In genomic region chr9:107547772-107548297, GRCh38 we compare ENCODE assay signal across 15 cellular contexts. TPM values are rescaled to one million over a fixed set of nuclear protein-coding genes. Genes with fewer than 3 reads are reported as not detected.
DNase-seq lines count a peak whose midpoint lies in the region; ATAC-seq and TF ChIP-seq lines count a peak whose summit lies in the region.
"Had no signal": no experiment of that assay in that cellular context is flagged by ENCODE, and none has a peak within 500 bp of the region (broad histone marks: within the 10 kb centered on the region; RNA-seq: fewer than 3 reads in every experiment).

No MANE protein-coding gene starts in this region.

- peaks cover 23% of the 10 kb centered on the region for H3K4me1 Mint-ChIP-seq in MCF 10A (ENCODE audit: insufficient read depth, unreplicated experiment)
- peaks cover 26% of the 10 kb centered on the region for H3K4me1 Mint-ChIP-seq in dendritic cell treated with granulocyte-macrophage colony-stimulating factor and Interleukin-4, amounts not matched to agents 40 ng/mL and 50 ng/mL, for 4 days (ENCODE audit: low read depth)
- H3K4me1 Mint-ChIP-seq: activated naive CD8-positive, alpha-beta T cell treated with anti-CD3 and anti-CD28 coated beads, Interleukin-2, amount 10 ng/mL, durations not matched to agents 7 days and 5 days had no signal

- H3K27ac ChIP-seq in breast epithelium (peak overlapping the region in 1 of 2 donors; percentile 70), lower lobe of right lung (peak overlapping the region; percentile 64), vagina (peak overlapping the region; percentile 78)

- H3K4me1 ChIP-seq in breast epithelium (no peaks in the 10 kb centered on the region), lower lobe of right lung (peaks cover 21% of the 10 kb centered on the region), vagina (peaks cover 18% of the 10 kb centered on the region)

- no peaks in the 10 kb centered on the region for H3K9me3 Mint-ChIP-seq in MCF 10A (ENCODE audit: unreplicated experiment)
- no peaks in the 10 kb centered on the region for H3K9me3 Mint-ChIP-seq in dendritic cell treated with granulocyte-macrophage colony-stimulating factor and Interleukin-4, amounts not matched to agents 40 ng/mL and 50 ng/mL, for 4 days
- H3K9me3 Mint-ChIP-seq: activated naive CD8-positive, alpha-beta T cell treated with anti-CD3 and anti-CD28 coated beads, Interleukin-2, amount 10 ng/mL, durations not matched to agents 7 days and 5 days had no signal

- no peaks in the 10 kb centered on the region for H3K36me3 ChIP-seq in breast epithelium
- no peaks in the 10 kb centered on the region for H3K36me3 ChIP-seq in lower lobe of right lung
- no peaks in the 10 kb centered on the region for H3K36me3 ChIP-seq in vagina
- H3K36me3 ChIP-seq: thyroid gland had no signal

- no peak overlapping the region for H3K4me3 Mint-ChIP-seq in MCF 10A (ENCODE audit: unreplicated experiment)
- H3K4me3 Mint-ChIP-seq in dendritic cell treated with granulocyte-macrophage colony-stimulating factor and Interleukin-4, amounts not matched to agents 40 ng/mL and 50 ng/mL, for 4 days, result no peak overlapping the region
- H3K4me3 Mint-ChIP-seq: activated naive CD8-positive, alpha-beta T cell treated with anti-CD3 and anti-CD28 coated beads, Interleukin-2, amount 10 ng/mL, durations not matched to agents 7 days and 5 days had no signal

- no peak for TF ChIP-seq POLR2A in breast epithelium (IDR thresholded peaks at IDR 0.05)
- TF ChIP-seq POLR2A in vagina (IDR thresholded peaks at IDR 0.05), result no peak

- H3K4me3 ChIP-seq in breast epithelium (peak overlapping the region in 1 of 3 donors; percentile 16), lower lobe of right lung (no peak overlapping the region), vagina (no peak overlapping the region)
- H3K4me3 ChIP-seq: thyroid gland had no signal

- H3K36me3 Mint-ChIP-seq in MCF 10A (ENCODE audit: insufficient read depth, unreplicated experiment), result no peaks in the 10 kb centered on the region
- H3K36me3 Mint-ChIP-seq in dendritic cell treated with granulocyte-macrophage colony-stimulating factor and Interleukin-4, amounts not matched to agents 40 ng/mL and 50 ng/mL, for 4 days (ENCODE audit: low read depth), result no peaks in the 10 kb centered on the region
- H3K36me3 Mint-ChIP-seq: activated naive CD8-positive, alpha-beta T cell treated with anti-CD3 and anti-CD28 coated beads, Interleukin-2, amount 10 ng/mL, durations not matched to agents 7 days and 5 days had no signal

- intact Hi-C loops in MCF 10A (cut with micrococcal nuclease), result loop anchor here (1.0 to 5.0 kb wide), 2 partner anchors 58 to 204 kb away; no protein-coding TSS in a partner anchor
- intact Hi-C loops in breast epithelium (cut with DNase I; ENCODE audit: low total_unique reads), result no loop called here
- intact Hi-C loops in dendritic cell treated with granulocyte-macrophage colony-stimulating factor and Interleukin-4, amounts not matched to agents 40 ng/mL and 50 ng/mL, for 4 days (cut with micrococcal nuclease), result loop anchor here (5.0 kb wide), 1 partner anchor 51 kb away; no protein-coding TSS in a partner anchor
- intact Hi-C loops in lower lobe of right lung (cut with DNase I), result no loop called here
- intact Hi-C loops in vagina (cut with DNase I), result no loop called here

- no peaks in the 10 kb centered on the region for H3K27me3 ChIP-seq in breast epithelium
- no peaks in the 10 kb centered on the region for H3K27me3 ChIP-seq in lower lobe of right lung (ENCODE audit: low read depth)
- H3K27me3 ChIP-seq in vagina, result no peaks in the 10 kb centered on the region
- H3K27me3 ChIP-seq: thyroid gland had no signal

- DNase-seq in MCF 10A (ENCODE audit: unreplicated experiment) (no peak), breast epithelium (ENCODE audit: low spot score in 2 of 2) (no peak), lower lobe of right lung (no peak), vagina (ENCODE audit: extremely low spot score in 2 of 2) (no peak), middle frontal gyrus (ENCODE audit: extremely low spot score, low spot score) (no peak), NCI-H526 treated with DMSO at 0.1 percent for 48 hours (lab: John Stamatoyannopoulos, UW) (no peak)
- no peak for DNase-seq in stimulated activated CD4-positive, alpha-beta T cell treated with anti-CD3 and anti-CD28 coated beads, Interleukin-1b, Interleukin-23, amount 100 ng/mL, for 48 hours
- DNase-seq: activated CD8-positive, alpha-beta memory T cell treated with anti-CD3 and anti-CD28 coated beads for 24 hours; activated naive CD8-positive, alpha-beta T cell treated with anti-CD3 and anti-CD28 coated beads, Interleukin-2, amount 10 ng/mL, durations not matched to agents 7 days and 5 days; hippocampal formation; KG1; NCI-H2081; T-helper 2 cell; thyroid gland had no signal

- no peaks in the 10 kb centered on the region for H3K9me3 ChIP-seq in breast epithelium
- H3K9me3 ChIP-seq in lower lobe of right lung, result no peaks in the 10 kb centered on the region
- no peaks in the 10 kb centered on the region for H3K9me3 ChIP-seq in vagina
- H3K9me3 ChIP-seq: thyroid gland had no signal

- CTCF ChIA-PET in MCF 10A (lab: Yijun Ruan, JAX), result no interaction called here

- no peaks in the 10 kb centered on the region for H3K27me3 Mint-ChIP-seq in MCF 10A (ENCODE audit: insufficient read depth, unreplicated experiment)
- H3K27me3 Mint-ChIP-seq in dendritic cell treated with granulocyte-macrophage colony-stimulating factor and Interleukin-4, amounts not matched to agents 40 ng/mL and 50 ng/mL, for 4 days, result no peaks in the 10 kb centered on the region
- H3K27me3 Mint-ChIP-seq: activated naive CD8-positive, alpha-beta T cell treated with anti-CD3 and anti-CD28 coated beads, Interleukin-2, amount 10 ng/mL, durations not matched to agents 7 days and 5 days had no signal

- POLR2A ChIA-PET in MCF 10A (lab: Yijun Ruan, JAX), result interaction anchor here (1.3 to 1.4 kb wide), 2 partner anchors 10 to 186 kb away, joined by 3 to 5 read pairs; no protein-coding TSS in a partner anchor

- H3K27ac Mint-ChIP-seq in MCF 10A (ENCODE audit: low read depth, unreplicated experiment), result peak overlapping the region; percentile 90
- H3K27ac Mint-ChIP-seq in dendritic cell treated with granulocyte-macrophage colony-stimulating factor and Interleukin-4, amounts not matched to agents 40 ng/mL and 50 ng/mL, for 4 days, result peak overlapping the region; percentile 82
- H3K27ac Mint-ChIP-seq: activated naive CD8-positive, alpha-beta T cell treated with anti-CD3 and anti-CD28 coated beads, Interleukin-2, amount 10 ng/mL, durations not matched to agents 7 days and 5 days had no signal

- ATAC-seq in lower lobe of right lung, result peak in 1 of 2 donors; percentile 7

- TF ChIP-seq CTCF in MCF 10A (IDR thresholded peaks at IDR 0.05; ENCODE audit: unreplicated experiment) (no peak), breast epithelium (IDR thresholded peaks at IDR 0.05) (no peak), lower lobe of right lung (IDR thresholded peaks at IDR 0.05) (no peak), vagina (IDR thresholded peaks at IDR 0.05) (no peak)

- BruUV-seq in MCF 10A (replicated peaks; lab: Mats Ljungman, UMichigan), result TSS peak; percentile 96

RNA-seq across cellular contexts. Expression of gene KLF4, which starts 58.3 kb away (rescaled TPM):
- 94.9 and 96.0 TPM in 2 replicates for total RNA-seq in MCF 10A (2022)
- total RNA-seq in breast epithelium, result 100 to 1,000 TPM in 1 of 3 donors, 10 to 100 TPM in 2; 52.7 to 165 (median 53.4) TPM
- total RNA-seq in lower lobe of right lung, result 107 TPM
- total RNA-seq in vagina, result 144 TPM

Comparison
In these comparisons a context has a peak if more than half of its experiments do, and no peak if none do; other contexts are left out.
1. intact Hi-C loops: an anchor here in MCF 10A (1.0 to 5.0 kb wide) and dendritic cell treated with granulocyte-macrophage colony-stimulating factor and Interleukin-4, amounts not matched to agents 40 ng/mL and 50 ng/mL, for 4 days (5.0 kb wide); none called in breast epithelium, lower lobe of right lung and vagina.